In the genomic region with DNA sequence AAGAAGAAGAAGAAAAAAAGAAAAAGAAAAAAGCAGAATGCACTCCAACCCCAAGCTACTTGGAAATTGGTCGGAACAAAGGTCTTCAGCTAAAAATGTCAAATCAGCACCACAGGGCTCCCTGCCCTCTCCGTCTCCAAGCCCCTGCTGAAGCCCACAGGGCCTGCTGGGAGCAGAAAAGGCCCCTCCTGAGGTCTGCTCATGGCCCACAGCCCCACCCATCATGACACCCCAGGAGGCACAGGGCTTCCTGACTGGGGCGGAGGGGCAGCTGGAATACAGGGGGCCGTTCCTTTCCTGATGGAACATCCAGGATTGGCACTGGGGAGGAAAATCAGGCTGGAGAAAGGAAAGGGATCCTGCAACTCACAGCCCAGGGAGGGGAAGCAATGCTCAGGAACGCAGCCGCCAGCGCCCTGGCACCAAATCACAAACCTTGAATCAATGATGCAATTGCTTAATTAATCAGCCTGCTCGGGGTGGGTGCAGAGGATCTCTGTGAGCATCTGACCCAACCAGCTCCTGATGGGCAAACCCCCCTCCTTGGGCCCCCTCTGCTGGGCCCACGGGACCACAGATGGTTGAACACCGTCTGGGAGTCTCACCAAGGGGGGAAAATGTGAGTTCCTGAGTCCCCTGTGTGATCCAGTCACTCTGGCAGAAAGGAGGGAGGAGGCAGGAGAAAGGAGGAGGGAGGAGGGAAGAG, we compare ENCODE assay signal across 11 cellular contexts.
DNase-seq lines count a peak whose midpoint lies in the region; ATAC-seq and TF ChIP-seq lines count a peak whose summit lies in the region.
"Had no signal": no experiment of that assay in that cellular context is flagged by ENCODE, and none has a peak within 500 bp of the region (broad histone marks: within the 10 kb centered on the region; RNA-seq: fewer than 3 reads in every experiment).

No MANE protein-coding gene starts in this region.

- DNase-seq in colonic mucosa: peak; percentile 24
- DNase-seq in islet precursor cell: peak; percentile 72
- peak in 1 of 2 donors; percentile 84 for DNase-seq in suprapubic skin (ENCODE audit: low spot score in 2 of 2)
- no peak for DNase-seq in mucosa of gallbladder (ENCODE audit: low spot score)
- DNase-seq in activated naive CD8-positive, alpha-beta T cell treated with anti-CD3 and anti-CD28 coated beads, Interleukin-2, amount 50 U/mL, for 24 hours: no peak
- no peak for DNase-seq in naive thymus-derived CD4-positive, alpha-beta T cell
- DNase-seq: activated CD4-positive, alpha-beta T cell treated with anti-CD3 and anti-CD28 coated beads, Interleukin-2, amount 10 ng/mL, durations not matched to agents 7 days and 5 days; NCI-H187 treated with DMSO at 0.1 percent for 48 hours had no signal

- H3K36me3 ChIP-seq in colonic mucosa: no peaks in the 10 kb centered on the region
- no peaks in the 10 kb centered on the region for H3K36me3 ChIP-seq in suprapubic skin
- no peaks in the 10 kb centered on the region for H3K36me3 ChIP-seq in naive thymus-derived CD4-positive, alpha-beta T cell (ENCODE audit: control insufficient read depth in 2 of 3, insufficient read depth in 3 of 3, low read length in 3 of 3)

- no peaks in the 10 kb centered on the region for H3K4me1 ChIP-seq in colonic mucosa
- H3K4me1 ChIP-seq in suprapubic skin: peaks cover 54% of the 10 kb centered on the region
- no peaks in the 10 kb centered on the region for H3K4me1 ChIP-seq in naive thymus-derived CD4-positive, alpha-beta T cell (ENCODE audit: control insufficient read depth in 2 of 2, insufficient read depth in 2 of 2, low read length in 2 of 2)

- H3K4me3 Mint-ChIP-seq in activated naive CD8-positive, alpha-beta T cell treated with anti-CD3 and anti-CD28 coated beads, Interleukin-2, amount 50 U/mL, for 24 hours: no peak overlapping the region
- no peak overlapping the region for H3K4me3 Mint-ChIP-seq in naive thymus-derived CD4-positive, alpha-beta T cell
- H3K4me3 Mint-ChIP-seq: activated CD4-positive, alpha-beta T cell treated with anti-CD3 and anti-CD28 coated beads, Interleukin-2, amount 10 ng/mL, durations not matched to agents 7 days and 5 days had no signal

- TF ChIP-seq RAD21 in Ishikawa (IDR thresholded peaks at IDR 0.05; ENCODE audit: low read depth): no peak

- no peak overlapping the region for H3K4me3 ChIP-seq in colonic mucosa
- H3K4me3 ChIP-seq in suprapubic skin: no peak overlapping the region
- no peak overlapping the region for H3K4me3 ChIP-seq in naive thymus-derived CD4-positive, alpha-beta T cell (ENCODE audit: low read length)

- peaks cover 15% of the 10 kb centered on the region for H3K27me3 Mint-ChIP-seq in activated naive CD8-positive, alpha-beta T cell treated with anti-CD3 and anti-CD28 coated beads, Interleukin-2, amount 50 U/mL, for 24 hours
- H3K27me3 Mint-ChIP-seq in naive thymus-derived CD4-positive, alpha-beta T cell: peaks cover 19 to 41% (median 26%) of the 10 kb centered on the region in 5 donors

- H3K36me3 Mint-ChIP-seq in activated naive CD8-positive, alpha-beta T cell treated with anti-CD3 and anti-CD28 coated beads, Interleukin-2, amount 50 U/mL, for 24 hours (ENCODE audit: low read depth): no peaks in the 10 kb centered on the region
- no peaks in the 10 kb centered on the region for H3K36me3 Mint-ChIP-seq in naive thymus-derived CD4-positive, alpha-beta T cell

- H3K27ac Mint-ChIP-seq in activated naive CD8-positive, alpha-beta T cell treated with anti-CD3 and anti-CD28 coated beads, Interleukin-2, amount 50 U/mL, for 24 hours: no peak overlapping the region
- H3K27ac Mint-ChIP-seq in naive thymus-derived CD4-positive, alpha-beta T cell: no peak overlapping the region
- H3K27ac Mint-ChIP-seq: activated CD4-positive, alpha-beta T cell treated with anti-CD3 and anti-CD28 coated beads, Interleukin-2, amount 10 ng/mL, durations not matched to agents 7 days and 5 days had no signal

- TF ChIP-seq POLR2A in suprapubic skin (IDR thresholded peaks at IDR 0.05): no peak

- POLR2A ChIA-PET in naive thymus-derived CD4-positive, alpha-beta T cell (lab: Charles Lee): no interaction called here

- intact Hi-C loops in colonic mucosa (cut with DNase I): no loop called here
- intact Hi-C loops in naive thymus-derived CD4-positive, alpha-beta T cell (cut with micrococcal nuclease): no loop called here

- TF ChIP-seq EP300 in Ishikawa (IDR thresholded peaks at IDR 0.05; ENCODE audit: borderline replicate concordance) (peak; percentile 75), suprapubic skin (IDR thresholded peaks at IDR 0.05) (no peak)

- no peak overlapping the region for H3K9ac ChIP-seq in colonic mucosa (ENCODE audit: low read depth in 2 of 2, low read length in 2 of 2)
- H3K9ac ChIP-seq: parathyroid adenoma had no signal

- H3K9me3 Mint-ChIP-seq in activated naive CD8-positive, alpha-beta T cell treated with anti-CD3 and anti-CD28 coated beads, Interleukin-2, amount 50 U/mL, for 24 hours: no peaks in the 10 kb centered on the region
- peaks cover 0 to 5% (median 0%) of the 10 kb centered on the region in 11 donors for H3K9me3 Mint-ChIP-seq in naive thymus-derived CD4-positive, alpha-beta T cell
- H3K9me3 Mint-ChIP-seq: activated CD4-positive, alpha-beta T cell treated with anti-CD3 and anti-CD28 coated beads, Interleukin-2, amount 10 ng/mL, durations not matched to agents 7 days and 5 days had no signal

- WGBS in suprapubic skin: 11% methylated on average over 7 of the region's 10 CpGs

- TF ChIP-seq CTCF in colonic mucosa (IDR thresholded peaks at IDR 0.05) (no peak), suprapubic skin (IDR thresholded peaks at IDR 0.05) (no peak)

- ATAC-seq in activated naive CD8-positive, alpha-beta T cell treated with anti-CD3 and anti-CD28 coated beads, Interleukin-2, amount 50 U/mL, for 24 hours: no peak
- no peak for ATAC-seq in naive thymus-derived CD4-positive, alpha-beta T cell
- ATAC-seq in HG03439 (IDR thresholded peaks at IDR 0.05; ENCODE audit: unreplicated experiment): no peak

- CTCF ChIA-PET in naive thymus-derived CD4-positive, alpha-beta T cell (lab: Charles Lee): no interaction called here

- H3K9me3 ChIP-seq in colonic mucosa (no peaks in the 10 kb centered on the region), suprapubic skin (no peaks in the 10 kb centered on the region)
- no peaks in the 10 kb centered on the region for H3K9me3 ChIP-seq in naive thymus-derived CD4-positive, alpha-beta T cell (ENCODE audit: control insufficient read depth in 2 of 3, low read length in 3 of 3)

- H3K4me1 Mint-ChIP-seq in activated naive CD8-positive, alpha-beta T cell treated with anti-CD3 and anti-CD28 coated beads, Interleukin-2, amount 50 U/mL, for 24 hours: no peaks in the 10 kb centered on the region
- H3K4me1 Mint-ChIP-seq in naive thymus-derived CD4-positive, alpha-beta T cell: peaks cover 0 to 4% (median 0%) of the 10 kb centered on the region in 7 donors
- H3K4me1 Mint-ChIP-seq: activated CD4-positive, alpha-beta T cell treated with anti-CD3 and anti-CD28 coated beads, Interleukin-2, amount 10 ng/mL, durations not matched to agents 7 days and 5 days had no signal

- H3K27ac ChIP-seq in colonic mucosa (no peak overlapping the region), suprapubic skin (peak overlapping the region; percentile 65)
- H3K27ac ChIP-seq in naive thymus-derived CD4-positive, alpha-beta T cell (ENCODE audit: low read depth, low read length): no peak overlapping the region

- no peaks in the 10 kb centered on the region for H3K27me3 ChIP-seq in colonic mucosa
- H3K27me3 ChIP-seq in suprapubic skin: no peaks in the 10 kb centered on the region
- H3K27me3 ChIP-seq in naive thymus-derived CD4-positive, alpha-beta T cell (ENCODE audit: control insufficient read depth in 2 of 2, insufficient read depth in 2 of 2, low read length in 2 of 2): no peaks in the 10 kb centered on the region

TF ChIP-seq in Ishikawa, 13 proteins besides CTCF, POLR2A, EP300 and RAD21 (continues in another document):
- TF ChIP-seq ZBTB7A (IDR thresholded peaks at IDR 0.05; ENCODE audit: low read depth): peak; percentile 84
- TF ChIP-seq TAF1 (IDR thresholded peaks at IDR 0.05; ENCODE audit: low read depth): peak; percentile 42; the same call in 1 of the 2 replicates
- TF ChIP-seq TCF12 (IDR thresholded peaks at IDR 0.05; ENCODE audit: low read depth): peak; percentile 80
- TF ChIP-seq, protein P1, sequence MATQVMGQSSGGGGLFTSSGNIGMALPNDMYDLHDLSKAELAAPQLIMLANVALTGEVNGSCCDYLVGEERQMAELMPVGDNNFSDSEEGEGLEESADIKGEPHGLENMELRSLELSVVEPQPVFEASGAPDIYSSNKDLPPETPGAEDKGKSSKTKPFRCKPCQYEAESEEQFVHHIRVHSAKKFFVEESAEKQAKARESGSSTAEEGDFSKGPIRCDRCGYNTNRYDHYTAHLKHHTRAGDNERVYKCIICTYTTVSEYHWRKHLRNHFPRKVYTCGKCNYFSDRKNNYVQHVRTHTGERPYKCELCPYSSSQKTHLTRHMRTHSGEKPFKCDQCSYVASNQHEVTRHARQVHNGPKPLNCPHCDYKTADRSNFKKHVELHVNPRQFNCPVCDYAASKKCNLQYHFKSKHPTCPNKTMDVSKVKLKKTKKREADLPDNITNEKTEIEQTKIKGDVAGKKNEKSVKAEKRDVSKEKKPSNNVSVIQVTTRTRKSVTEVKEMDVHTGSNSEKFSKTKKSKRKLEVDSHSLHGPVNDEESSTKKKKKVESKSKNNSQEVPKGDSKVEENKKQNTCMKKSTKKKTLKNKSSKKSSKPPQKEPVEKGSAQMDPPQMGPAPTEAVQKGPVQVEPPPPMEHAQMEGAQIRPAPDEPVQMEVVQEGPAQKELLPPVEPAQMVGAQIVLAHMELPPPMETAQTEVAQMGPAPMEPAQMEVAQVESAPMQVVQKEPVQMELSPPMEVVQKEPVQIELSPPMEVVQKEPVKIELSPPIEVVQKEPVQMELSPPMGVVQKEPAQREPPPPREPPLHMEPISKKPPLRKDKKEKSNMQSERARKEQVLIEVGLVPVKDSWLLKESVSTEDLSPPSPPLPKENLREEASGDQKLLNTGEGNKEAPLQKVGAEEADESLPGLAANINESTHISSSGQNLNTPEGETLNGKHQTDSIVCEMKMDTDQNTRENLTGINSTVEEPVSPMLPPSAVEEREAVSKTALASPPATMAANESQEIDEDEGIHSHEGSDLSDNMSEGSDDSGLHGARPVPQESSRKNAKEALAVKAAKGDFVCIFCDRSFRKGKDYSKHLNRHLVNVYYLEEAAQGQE (IDR thresholded peaks at IDR 0.05; ENCODE audit: low read depth): no peak
- TF ChIP-seq CEBPB (IDR thresholded peaks at IDR 0.05): peak; percentile 83
- peak; percentile 68; the same call in 1 of the 2 replicates for TF ChIP-seq FOXM1 (IDR thresholded peaks at IDR 0.05; ENCODE audit: borderline replicate concordance, low read depth)
- no peak for TF ChIP-seq YY1 (IDR thresholded peaks at IDR 0.05; ENCODE audit: low read depth)
- TF ChIP-seq, protein P2, sequence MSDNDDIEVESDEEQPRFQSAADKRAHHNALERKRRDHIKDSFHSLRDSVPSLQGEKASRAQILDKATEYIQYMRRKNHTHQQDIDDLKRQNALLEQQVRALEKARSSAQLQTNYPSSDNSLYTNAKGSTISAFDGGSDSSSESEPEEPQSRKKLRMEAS (IDR thresholded peaks at IDR 0.05): no peak
- peak; percentile 55 for TF ChIP-seq NFIC (IDR thresholded peaks at IDR 0.05)
- TF ChIP-seq TEAD4 (IDR thresholded peaks at IDR 0.05): peak; percentile 52; the same call in 1 of the 2 replicates

Comparison
In these comparisons a context has a peak if more than half of its experiments do, and no peak if none do; other contexts are left out.
1. DNase-seq: peak in colonic mucosa (single experiment) and islet precursor cell (single experiment); none in mucosa of gallbladder (single experiment), activated naive CD8-positive, alpha-beta T cell treated with anti-CD3 and anti-CD28 coated beads, Interleukin-2, amount 50 U/mL, for 24 hours (single experiment) and naive thymus-derived CD4-positive, alpha-beta T cell (0 of 9).